In the genomic region with DNA sequence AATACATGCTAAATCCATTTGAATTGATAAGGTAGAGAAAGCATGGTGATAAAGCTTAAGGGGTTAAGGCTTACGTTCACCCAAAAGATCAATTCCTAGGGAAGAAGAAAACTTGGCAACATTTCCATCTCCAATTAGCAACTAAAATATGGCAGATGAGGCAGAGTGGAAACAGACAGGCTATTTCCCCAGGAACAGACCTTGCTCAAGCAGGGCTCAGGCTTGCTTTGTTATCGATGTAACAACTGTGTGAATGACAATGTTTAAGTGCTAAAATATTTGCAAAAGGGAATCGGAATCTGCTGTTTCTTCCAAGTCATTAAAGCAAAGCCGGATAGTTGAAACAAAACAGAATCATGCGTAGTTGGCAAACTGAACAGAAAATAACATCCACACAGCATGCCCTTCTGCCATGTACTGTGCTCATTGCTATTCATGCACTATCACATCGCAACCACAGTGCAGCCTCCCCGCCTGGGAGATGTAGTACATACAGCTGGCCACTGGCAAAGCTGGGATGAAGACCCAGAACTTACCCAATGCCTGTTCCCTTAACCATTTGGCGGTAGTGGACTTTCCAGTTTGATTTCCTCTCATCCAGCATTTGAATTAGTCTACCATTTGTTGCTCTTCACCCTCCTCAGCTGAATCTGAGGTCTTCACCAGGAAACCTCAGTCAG, we compare ENCODE assay signal across 1 cellular context.
TF ChIP-seq lines count a peak whose summit lies in the region.

No MANE protein-coding gene starts in this region.

TF ChIP-seq in H1, 55 proteins besides CTCF, POLR2A, EP300 and RAD21 (continued from another document):
- TF ChIP-seq CHD7 (IDR thresholded peaks at IDR 0.05; ENCODE audit: insufficient replicate concordance, low read length) (no peak), E2F6 (IDR thresholded peaks at IDR 0.05) (no peak), CBX5 (IDR thresholded peaks at IDR 0.05; ENCODE audit: low read depth, low read length) (no peak), NRF1 (IDR thresholded peaks at IDR 0.05; ENCODE audit: low read depth, low read length) (no peak), JUND (IDR thresholded peaks at IDR 0.05; ENCODE audit: low read length) (no peak)
TF ChIP-seq in H1: peak in this region for 0.
